20 cellular contexts compared by ENCODE assay signal in genomic region chr16:88073201-88073721, GRCh38.
"Had no signal": no experiment of that assay in that cellular context is flagged by ENCODE, and none has a peak within 500 bp of the region (broad histone marks: within the 10 kb centered on the region; RNA-seq: fewer than 3 reads in every experiment).

No MANE protein-coding gene starts in this region.

- H3K36me3 ChIP-seq: breast epithelium had no signal

- H3K4me3 ChIP-seq: breast epithelium, dorsolateral prefrontal cortex, gastroesophageal sphincter, thyroid gland had no signal

- H3K27me3 Mint-ChIP-seq: activated naive CD8-positive, alpha-beta T cell treated with anti-CD3 and anti-CD28 coated beads, Interleukin-2, amount 10 ng/mL, durations not matched to agents 7 days and 5 days; central memory CD8-positive, alpha-beta T cell; memory B cell; T-helper 17 cell had no signal

- H3K4me3 Mint-ChIP-seq: activated naive CD4-positive, alpha-beta T cell treated with anti-CD3 and anti-CD28 coated beads for 36 hours; activated naive CD8-positive, alpha-beta T cell treated with anti-CD3 and anti-CD28 coated beads, Interleukin-2, amount 10 ng/mL, durations not matched to agents 7 days and 5 days; activated T-cell treated with anti-CD3 and anti-CD28 coated beads, Interleukin-2, amount 50 U/mL, for 72 hours; central memory CD8-positive, alpha-beta T cell; memory B cell; nephron; T-helper 17 cell had no signal

- H3K27me3 ChIP-seq: breast epithelium, dorsolateral prefrontal cortex, gastroesophageal sphincter, thyroid gland had no signal

- H3K9me3 Mint-ChIP-seq: activated naive CD4-positive, alpha-beta T cell treated with anti-CD3 and anti-CD28 coated beads for 36 hours; activated naive CD8-positive, alpha-beta T cell treated with anti-CD3 and anti-CD28 coated beads, Interleukin-2, amount 10 ng/mL, durations not matched to agents 7 days and 5 days; activated T-cell treated with anti-CD3 and anti-CD28 coated beads, Interleukin-2, amount 50 U/mL, for 72 hours; central memory CD8-positive, alpha-beta T cell; memory B cell had no signal

- ATAC-seq: activated T-cell treated with anti-CD3 and anti-CD28 coated beads, Interleukin-2, amount 50 U/mL, for 72 hours; gastroesophageal sphincter; stimulated activated naive CD8-positive, alpha-beta T cell treated with anti-CD3 and anti-CD28 coated beads, Interleukin-15, Interleukin-2, amounts not matched to agents 100 U/mL and 50 U/mL, for 24 hours; T-helper 17 cell had no signal

- H3K27ac Mint-ChIP-seq: activated naive CD4-positive, alpha-beta T cell treated with anti-CD3 and anti-CD28 coated beads for 36 hours; activated naive CD8-positive, alpha-beta T cell treated with anti-CD3 and anti-CD28 coated beads, Interleukin-2, amount 10 ng/mL, durations not matched to agents 7 days and 5 days; activated T-cell treated with anti-CD3 and anti-CD28 coated beads, Interleukin-2, amount 50 U/mL, for 72 hours; memory B cell; nephron; T-helper 17 cell had no signal

- H3K4me1 ChIP-seq: breast epithelium, gastroesophageal sphincter, parathyroid adenoma, thyroid gland had no signal

- H3K4me1 Mint-ChIP-seq: activated naive CD8-positive, alpha-beta T cell treated with anti-CD3 and anti-CD28 coated beads, Interleukin-2, amount 10 ng/mL, durations not matched to agents 7 days and 5 days had no signal

- H3K27ac ChIP-seq: breast epithelium, gastroesophageal sphincter, parathyroid adenoma, thyroid gland had no signal

- DNase-seq: activated CD4-positive, alpha-beta T cell treated with anti-CD3 and anti-CD28 coated beads for 4 hours; activated CD4-positive, alpha-beta T cell treated with anti-CD3 and anti-CD28 coated beads, Interleukin-2, amount 50 U/mL, for 48 hours; activated CD4-positive, CD25-positive, alpha-beta regulatory T cell; activated effector memory CD4-positive, alpha-beta T cell treated with Interleukin-2 at 50 U/mL for 16 hours; activated naive CD4-positive, alpha-beta T cell treated with anti-CD3 and anti-CD28 coated beads for 36 hours; activated naive CD8-positive, alpha-beta T cell treated with anti-CD3 and anti-CD28 coated beads, Interleukin-2, amount 10 ng/mL, durations not matched to agents 7 days and 5 days; activated T-cell treated with anti-CD3 and anti-CD28 coated beads, Interleukin-2, amount 50 U/mL, for 72 hours; amniotic stem cell; stimulated activated CD4-positive, alpha-beta T cell treated with anti-CD3 and anti-CD28 coated beads, Interleukin-4, amount 100 ng/mL, for 24 hours; stimulated activated naive CD8-positive, alpha-beta T cell treated with anti-CD3 and anti-CD28 coated beads, Interleukin-15, Interleukin-2, amounts not matched to agents 100 U/mL and 50 U/mL, for 24 hours; SW 1271; T-helper 17 cell; thyroid gland had no signal

- H3K9me3 ChIP-seq: breast epithelium, gastroesophageal sphincter, thyroid gland had no signal
